1 cellular context compared by ENCODE assay signal in the genomic region with DNA sequence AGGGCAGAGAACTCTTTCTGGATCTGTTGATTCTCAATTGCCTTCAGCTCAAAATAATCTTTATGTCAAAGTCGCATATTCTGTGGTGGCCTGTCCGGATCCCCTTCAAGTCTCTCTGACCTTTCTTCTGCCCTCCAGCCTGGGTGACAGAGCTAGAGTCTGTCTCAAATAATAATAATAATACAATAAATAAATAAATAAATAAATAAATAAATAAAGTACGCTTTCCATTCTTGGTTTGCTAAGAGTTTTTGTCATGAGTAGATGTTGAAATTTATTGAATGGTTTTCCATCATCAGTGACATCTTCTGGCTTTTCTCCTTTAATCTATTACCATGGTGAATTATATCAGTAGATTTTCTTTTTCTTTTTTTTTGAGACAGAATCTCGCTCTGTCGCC.
TF ChIP-seq lines count a peak whose summit lies in the region.

No MANE protein-coding gene starts in this region.

TF ChIP-seq in IMR-90, 13 proteins besides CTCF, POLR2A, EP300 and RAD21:
- TF ChIP-seq BHLHE40 (IDR thresholded peaks at IDR 0.05; ENCODE audit: low read depth, low read length), result no peak
- TF ChIP-seq MXI1 (IDR thresholded peaks at IDR 0.05; ENCODE audit: borderline replicate concordance, low read depth, low read length), result no peak
- no peak for TF ChIP-seq SMC3 (IDR thresholded peaks at IDR 0.05; ENCODE audit: low read depth, low read length)
- no peak for TF ChIP-seq ELK1 (IDR thresholded peaks at IDR 0.05; ENCODE audit: borderline replicate concordance, low read depth, low read length)
- no peak for TF ChIP-seq CEBPB (IDR thresholded peaks at IDR 0.05; ENCODE audit: low read depth, low read length)
- no peak for TF ChIP-seq USF2 (IDR thresholded peaks at IDR 0.05; ENCODE audit: low read depth, low read length)
- no peak for TF ChIP-seq RFX5 (IDR thresholded peaks at IDR 0.05; ENCODE audit: low read depth, low read length)
- no peak for TF ChIP-seq MAZ (IDR thresholded peaks at IDR 0.05; ENCODE audit: borderline replicate concordance, low read depth, low read length)
- no peak for TF ChIP-seq CHD1 (IDR thresholded peaks at IDR 0.05; ENCODE audit: low read depth, low read length)
- TF ChIP-seq MAFK (IDR thresholded peaks at IDR 0.05; ENCODE audit: low read depth, low read length), result no peak
- TF ChIP-seq FOS (IDR thresholded peaks at IDR 0.05; ENCODE audit: low read depth, low read length), result no peak
- no peak for TF ChIP-seq NFE2L2 (IDR thresholded peaks at IDR 0.05; ENCODE audit: low read depth, low read length)
- no peak for TF ChIP-seq RCOR1 (IDR thresholded peaks at IDR 0.05; ENCODE audit: insufficient replicate concordance, low read length)
TF ChIP-seq in IMR-90: peak in this region for 0.
